19 cellular contexts compared by ENCODE assay signal in the genomic region with DNA sequence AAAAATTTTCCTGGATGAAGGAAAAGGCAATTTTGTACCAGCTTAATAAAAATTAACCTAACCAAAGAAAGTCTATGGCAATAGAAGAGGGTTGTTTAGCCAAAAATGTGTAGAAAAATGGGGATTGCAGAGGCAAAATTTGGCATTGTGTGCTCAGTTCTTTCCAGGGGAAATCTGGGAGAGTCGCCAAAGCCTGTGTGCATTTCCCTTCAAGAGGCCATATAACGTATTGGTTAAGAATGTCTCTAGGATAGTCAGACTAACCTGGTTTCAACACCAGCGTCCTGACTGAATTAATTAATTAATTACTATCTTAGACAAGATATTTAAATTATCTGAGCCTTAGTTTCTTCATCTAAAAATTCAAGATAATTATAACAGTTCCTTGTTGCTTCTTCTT. TPM values are rescaled to one million over a fixed set of nuclear protein-coding genes. Genes with fewer than 3 reads are reported as not detected.
"Had no signal": no experiment of that assay in that cellular context is flagged by ENCODE, and none has a peak within 500 bp of the region (broad histone marks: within the 10 kb centered on the region; RNA-seq: fewer than 3 reads in every experiment).

No MANE protein-coding gene starts in this region.

- H3K4me1 ChIP-seq: foreskin keratinocyte, parathyroid adenoma had no signal

- H3K79me2 ChIP-seq: parathyroid adenoma had no signal

- H3K36me3 ChIP-seq: brain microvascular endothelial cell had no signal

- H3K27me3 ChIP-seq: brain microvascular endothelial cell had no signal

- ATAC-seq: activated CD8-positive, alpha-beta T cell treated with anti-CD3 and anti-CD28 coated beads, Interleukin-2, amount 10 ng/mL, durations not matched to agents 7 days and 5 days; foreskin keratinocyte; naive thymus-derived CD8-positive, alpha-beta T cell; stimulated activated effector memory CD8-positive, alpha-beta T cell treated with anti-CD3 and anti-CD28 coated beads, Interleukin-12 subunit alpha, Interleukin-12 subunit beta, amount 100 ng/mL, for 72 hours had no signal

- DNase-seq: activated CD4-positive, alpha-beta T cell treated with anti-CD3 and anti-CD28 coated beads, Interleukin-2, amount 10 ng/mL, durations not matched to agents 24 days and 14 days; activated CD4-positive, CD25-positive, alpha-beta regulatory T cell; activated CD8-positive, alpha-beta memory T cell treated with anti-CD3 and anti-CD28 coated beads, Interleukin-2, amount 50 U/mL, for 48 hours; activated CD8-positive, alpha-beta T cell treated with anti-CD3 and anti-CD28 coated beads, Interleukin-2, amount 10 ng/mL, durations not matched to agents 7 days and 5 days; activated gamma-delta T cell treated with Interleukin-2 at 50 U/mL for 16 hours; activated naive CD8-positive, alpha-beta T cell treated with anti-CD3 and anti-CD28 coated beads for 36 hours; amygdala; brain microvascular endothelial cell; foreskin keratinocyte; head of caudate nucleus; kidney glomerular epithelial cell; mesenchymal stem cell; naive thymus-derived CD8-positive, alpha-beta T cell; stimulated activated CD4-positive, alpha-beta T cell treated with anti-CD3 and anti-CD28 coated beads, Interleukin-12 subunit alpha, Interleukin-12 subunit beta, amount 100 ng/mL, for 4 hours; stimulated activated CD4-positive, alpha-beta T cell treated with anti-CD3 and anti-CD28 coated beads, Interleukin-2, amount 100 ng/mL, for 24 hours had no signal

- H2AFZ ChIP-seq: parathyroid adenoma had no signal

- H3K9ac ChIP-seq: parathyroid adenoma had no signal

- H3K27ac ChIP-seq: brain microvascular endothelial cell, epithelial cell of prostate, foreskin keratinocyte, parathyroid adenoma had no signal

RNA-seq across cellular contexts. Expression of gene HLF, which starts 44.8 kb away (rescaled TPM):
- total RNA-seq: dermis microvascular lymphatic vessel endothelial cell had no signal
- polyA plus RNA-seq: foreskin keratinocyte had no signal
